In genomic region chr10:52146766-52147165, GRCh38 we compare ENCODE assay signal across 31 cellular contexts.
DNase-seq lines count a peak whose midpoint lies in the region; ATAC-seq and TF ChIP-seq lines count a peak whose summit lies in the region.
"Had no signal": no experiment of that assay in that cellular context is flagged by ENCODE, and none has a peak within 500 bp of the region (broad histone marks: within the 10 kb centered on the region; RNA-seq: fewer than 3 reads in every experiment).

No MANE protein-coding gene starts in this region.

- no peak for ATAC-seq in naive thymus-derived CD4-positive, alpha-beta T cell
- no peak for ATAC-seq in GM18861 (IDR thresholded peaks at IDR 0.05; ENCODE audit: unreplicated experiment)
- ATAC-seq: K562; naive thymus-derived CD8-positive, alpha-beta T cell; Panc1 had no signal

- POLR2A ChIA-PET in naive thymus-derived CD4-positive, alpha-beta T cell (lab: Charles Lee) = no interaction called here

- DNase-seq in AG08395 (ENCODE audit: low spot score) (peak; percentile 24), HCEC 1CT (peak; percentile 54), epithelial cell of esophagus (ENCODE audit: low read depth) (peak; percentile 30), kidney tubule cell (ENCODE audit: low spot score) (peak; percentile 57), SW480 (ENCODE audit: low spot score) (no peak), GF-D8 (lab: John Stamatoyannopoulos, UW) (no peak)
- DNase-seq in naive thymus-derived CD4-positive, alpha-beta T cell = no peak
- DNase-seq: activated CD4-positive, alpha-beta T cell treated with anti-CD3 and anti-CD28 coated beads for 48 hours; activated CD8-positive, alpha-beta memory T cell treated with anti-CD3 and anti-CD28 coated beads for 24 hours; activated gamma-delta T cell treated with Interleukin-2 at 50 U/mL for 16 hours; activated T-cell treated with anti-CD3 and anti-CD28 coated beads, Interleukin-2, amount 50 U/mL, for 1 hour; DND-41; hypothalamus; immature natural killer cell; left ventricle myocardium inferior; naive thymus-derived CD8-positive, alpha-beta T cell; NCI-H2029; NCI-H526 treated with DMSO at 0.1 percent for 48 hours; SHP77; stimulated activated CD4-positive, alpha-beta T cell treated with anti-CD3 and anti-CD28 coated beads, Interleukin-1b, Interleukin-23, amount 100 ng/mL, for 48 hours; stomach; transverse colon; WERI-Rb-1 had no signal

- no peaks in the 10 kb centered on the region for H3K4me1 ChIP-seq in naive thymus-derived CD4-positive, alpha-beta T cell (ENCODE audit: control insufficient read depth in 2 of 2, insufficient read depth in 2 of 2, low read length in 2 of 2)
- H3K4me1 ChIP-seq: left ventricle myocardium inferior, transverse colon had no signal

- no peak for TF ChIP-seq CTCF in epithelial cell of esophagus (IDR thresholded peaks at IDR 0.05; ENCODE audit: insufficient read depth, low read depth, low read length, missing control alignments)

- H3K4me1 Mint-ChIP-seq in naive thymus-derived CD4-positive, alpha-beta T cell = no peaks in the 10 kb centered on the region
- H3K4me1 Mint-ChIP-seq: immature natural killer cell; naive thymus-derived CD8-positive, alpha-beta T cell had no signal

- no peaks in the 10 kb centered on the region for H3K36me3 Mint-ChIP-seq in naive thymus-derived CD4-positive, alpha-beta T cell
- H3K36me3 Mint-ChIP-seq: immature natural killer cell; mesothelial cell of epicardium; naive thymus-derived CD8-positive, alpha-beta T cell had no signal

- H3K9me3 ChIP-seq in naive thymus-derived CD4-positive, alpha-beta T cell (ENCODE audit: control insufficient read depth in 2 of 3, low read length in 3 of 3) = no peaks in the 10 kb centered on the region
- H3K9me3 ChIP-seq: left ventricle myocardium inferior, stomach, transverse colon had no signal

- no peak overlapping the region for H3K27ac Mint-ChIP-seq in naive thymus-derived CD4-positive, alpha-beta T cell
- H3K27ac Mint-ChIP-seq: immature natural killer cell; mesothelial cell of epicardium; naive thymus-derived CD8-positive, alpha-beta T cell; T-helper 2 cell treated with Interferon-gamma antibody and Interleukin-4, amounts not matched to agents 5 μg/mL and 100 μg/mL, for 36 hours had no signal

- no peak overlapping the region for H3K4me3 ChIP-seq in epithelial cell of esophagus (ENCODE audit: low read length)
- H3K4me3 ChIP-seq in naive thymus-derived CD4-positive, alpha-beta T cell (ENCODE audit: low read length) = no peak overlapping the region
- H3K4me3 ChIP-seq: K562, left ventricle myocardium inferior, smooth muscle cell, stomach, transverse colon had no signal

- intact Hi-C loops in naive thymus-derived CD4-positive, alpha-beta T cell (cut with micrococcal nuclease) = no loop called here

- CTCF ChIA-PET in naive thymus-derived CD4-positive, alpha-beta T cell (lab: Charles Lee) = no interaction called here

- H3K4me3 Mint-ChIP-seq in naive thymus-derived CD4-positive, alpha-beta T cell = no peak overlapping the region
- H3K4me3 Mint-ChIP-seq: immature natural killer cell; mesothelial cell of epicardium; naive thymus-derived CD8-positive, alpha-beta T cell; T-helper 2 cell treated with Interferon-gamma antibody and Interleukin-4, amounts not matched to agents 5 μg/mL and 100 μg/mL, for 36 hours had no signal

- peaks cover 0 to 5% (median 0%) of the 10 kb centered on the region in 11 donors for H3K9me3 Mint-ChIP-seq in naive thymus-derived CD4-positive, alpha-beta T cell
- H3K9me3 Mint-ChIP-seq: mesothelial cell of epicardium; T-helper 2 cell treated with Interferon-gamma antibody and Interleukin-4, amounts not matched to agents 5 μg/mL and 100 μg/mL, for 36 hours had no signal

- H3K36me3 ChIP-seq in naive thymus-derived CD4-positive, alpha-beta T cell (ENCODE audit: control insufficient read depth in 2 of 3, insufficient read depth in 3 of 3, low read length in 3 of 3) = no peaks in the 10 kb centered on the region
- H3K36me3 ChIP-seq: left ventricle myocardium inferior, stomach, transverse colon, WERI-Rb-1 had no signal

- peaks cover 0 to 5% (median 0%) of the 10 kb centered on the region in 5 donors for H3K27me3 Mint-ChIP-seq in naive thymus-derived CD4-positive, alpha-beta T cell
- H3K27me3 Mint-ChIP-seq: naive thymus-derived CD8-positive, alpha-beta T cell had no signal

- H3K27ac ChIP-seq in naive thymus-derived CD4-positive, alpha-beta T cell (ENCODE audit: low read depth, low read length) = no peak overlapping the region
- H3K27ac ChIP-seq: C4-2B, epithelial cell of prostate, left ventricle myocardium inferior, stomach, transverse colon, WERI-Rb-1 had no signal

- H3K27me3 ChIP-seq in naive thymus-derived CD4-positive, alpha-beta T cell (ENCODE audit: control insufficient read depth in 2 of 2, insufficient read depth in 2 of 2, low read length in 2 of 2) = no peaks in the 10 kb centered on the region
- H3K27me3 ChIP-seq: stomach, transverse colon had no signal

Comparison
In these comparisons a context has a peak if more than half of its experiments do, and no peak if none do; other contexts are left out.
1. DNase-seq: peak in AG08395 (single experiment), HCEC 1CT (single experiment), epithelial cell of esophagus (single experiment) and kidney tubule cell (single experiment); none in SW480 (single experiment), naive thymus-derived CD4-positive, alpha-beta T cell (0 of 9) and GF-D8 (single experiment).